32 cellular contexts compared by ENCODE assay signal in genomic region chr12:13561923-13562322, GRCh38.
"Had no signal": no experiment of that assay in that cellular context is flagged by ENCODE, and none has a peak within 500 bp of the region (broad histone marks: within the 10 kb centered on the region; RNA-seq: fewer than 3 reads in every experiment).

No MANE protein-coding gene starts in this region.

- H3K4me3 ChIP-seq: adrenal gland, body of pancreas, breast epithelium had no signal

- H3K27me3 ChIP-seq: adrenal gland, body of pancreas, brain microvascular endothelial cell, breast epithelium had no signal

- H3K27ac ChIP-seq: adrenal gland, body of pancreas, brain microvascular endothelial cell, breast epithelium, VCaP had no signal

- H3K9me3 ChIP-seq: adrenal gland, body of pancreas, breast epithelium had no signal

- FAIRE-seq: astrocyte, TTC549 had no signal

- H3K4me1 ChIP-seq: adrenal gland, breast epithelium had no signal

- H3K36me3 ChIP-seq: adrenal gland, brain microvascular endothelial cell, breast epithelium had no signal

- DNase-seq: activated B cell treated with CpG ODN at 0.5 μM for 24 hours; activated CD4-positive, alpha-beta memory T cell treated with anti-CD3 and anti-CD28 coated beads for 36 hours; activated CD4-positive, alpha-beta T cell treated with anti-CD3 and anti-CD28 coated beads for 4 hours; activated CD4-positive, alpha-beta T cell treated with anti-CD3 and anti-CD28 coated beads, Interleukin-2, amount 10 ng/mL, durations not matched to agents 24 days and 14 days; activated CD4-positive, alpha-beta T cell treated with anti-CD3 and anti-CD28 coated beads, Interleukin-2, amount 50 U/mL, for 1 hour; activated CD4-positive, alpha-beta T cell treated with anti-CD3 and anti-CD28 coated beads, Interleukin-2, amount 50 U/mL, for 4 hours; activated CD4-positive, CD25-positive, alpha-beta regulatory T cell treated with anti-CD3 and anti-CD28 coated beads, Interleukin-2, amount 50 U/mL, for 72 hours; activated CD8-positive, alpha-beta memory T cell treated with anti-CD3 and anti-CD28 coated beads, Interleukin-2, amount 50 U/mL, for 4 hours; activated CD8-positive, alpha-beta T cell treated with anti-CD3 and anti-CD28 coated beads for 36 hours; activated effector memory CD4-positive, alpha-beta T cell treated with anti-CD3 and anti-CD28 coated beads, Interleukin-2, amount 50 U/mL, for 16 hours; activated gamma-delta T cell treated with Interleukin-2 at 50 U/mL for 16 hours; activated naive CD4-positive, alpha-beta T cell; activated naive CD4-positive, alpha-beta T cell treated with anti-CD3 and anti-CD28 coated beads for 36 hours; activated naive CD4-positive, alpha-beta T cell treated with anti-CD3 and anti-CD28 coated beads, Interleukin-2, amount 50 U/mL, for 16 hours; activated naive CD8-positive, alpha-beta T cell treated with anti-CD3 and anti-CD28 coated beads for 36 hours; activated T-cell treated with anti-CD3 and anti-CD28 coated beads for 4 hours; activated T-cell treated with anti-CD3 and anti-CD28 coated beads, Interleukin-2, amount 50 U/mL, for 1 hour; activated T-cell treated with anti-CD3 and anti-CD28 coated beads, Interleukin-2, amount 50 U/mL, for 4 hours; activated T-cell treated with anti-CD3 and anti-CD28 coated beads, Interleukin-2, amount 50 U/mL, for 72 hours; adrenal gland; amniotic stem cell; aorta; body of pancreas; brain microvascular endothelial cell; central memory CD4-positive, alpha-beta T cell; T-helper 1 cell; T-helper 2 cell; T-helper 9 cell had no signal
